In the genomic region with DNA sequence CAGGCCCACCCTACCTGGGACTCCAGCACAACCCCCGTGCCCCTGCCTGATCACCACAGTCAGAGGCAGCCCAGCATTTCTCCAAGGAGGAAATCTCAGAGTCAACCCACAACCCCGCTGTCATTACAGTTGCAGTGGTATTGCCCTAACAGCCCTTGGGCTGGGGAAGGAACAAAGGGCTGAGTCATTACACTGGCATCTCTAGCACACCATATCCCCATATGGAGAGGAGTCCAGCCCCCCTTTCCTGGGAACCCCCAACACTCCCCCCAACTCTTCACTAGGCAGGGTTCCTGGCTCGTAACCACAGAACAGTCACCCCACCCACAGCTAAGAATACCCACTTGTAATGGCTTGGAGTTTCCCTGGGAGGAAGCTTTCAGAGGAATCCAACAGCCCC, we compare ENCODE assay signal across 21 cellular contexts.
A peak's percentile ranks its signal among the peaks of the same experiment; 100 is the strongest.
DNase-seq lines count a peak whose midpoint lies in the region; ATAC-seq, FAIRE-seq and TF ChIP-seq lines count a peak whose summit lies in the region.
"Had no signal": no experiment of that assay in that cellular context is flagged by ENCODE, and none has a peak within 500 bp of the region (broad histone marks: within the 10 kb centered on the region; RNA-seq: fewer than 3 reads in every experiment).

No MANE protein-coding gene starts in this region.

- no peak for FAIRE-seq in astrocyte (lab: Jason Lieb, UNC)
- peak; percentile 77 for FAIRE-seq in keratinocyte (lab: Jason Lieb, UNC)
- FAIRE-seq: GM12891, kidney, small intestine had no signal

- H3K36me3 ChIP-seq in astrocyte (ENCODE audit: insufficient read depth, low read length) (no peaks in the 10 kb centered on the region), keratinocyte (ENCODE audit: control insufficient read depth in 2 of 2, extremely low read depth in 1 of 2, insufficient read depth in 2 of 2, low read length in 2 of 2) (no peaks in the 10 kb centered on the region), mucosa of descending colon (ENCODE audit: low read depth) (no peaks in the 10 kb centered on the region)
- H3K36me3 ChIP-seq: transverse colon had no signal

- no peaks in the 10 kb centered on the region for H3K27me3 ChIP-seq in astrocyte (ENCODE audit: insufficient read depth, low read length)
- no peaks in the 10 kb centered on the region for H3K27me3 ChIP-seq in keratinocyte (ENCODE audit: control insufficient read depth, extremely low read depth, insufficient read depth, low read length)
- H3K27me3 ChIP-seq: transverse colon had no signal

- TF ChIP-seq CTCF in AG10803 (conservative IDR thresholded peaks at IDR 0.05; ENCODE audit: low read length) (no peak), astrocyte (IDR thresholded peaks at IDR 0.05; ENCODE audit: insufficient read depth, low read depth, low read length) (no peak), keratinocyte (optimal IDR thresholded peaks at IDR 0.05 in 1 of 3, IDR thresholded peaks at IDR 0.05 in 1 of 3, conservative IDR thresholded peaks at IDR 0.05 in 1 of 3; ENCODE audit: extremely low read depth in 1 of 3, insufficient read depth in 2 of 3, low read length in 3 of 3) (no peak), mucosa of descending colon (IDR thresholded peaks at IDR 0.05) (no peak)

- ATAC-seq in mucosa of descending colon, result no peak
- ATAC-seq: stimulated activated memory B cell treated with anti-CD40 and anti-IgM and Interleukin-4, amounts not matched to agents 10 μg/mL and 1 μg/mL and 100 μg/mL, for 72 hours had no signal

- H3K79me2 ChIP-seq in astrocyte (ENCODE audit: insufficient read depth, low read length), result no peaks in the 10 kb centered on the region
- no peaks in the 10 kb centered on the region for H3K79me2 ChIP-seq in keratinocyte (ENCODE audit: control insufficient read depth, insufficient read depth, low read length)

- H3K4me1 ChIP-seq in astrocyte (ENCODE audit: insufficient read depth, low read length) (peaks cover 5% of the 10 kb centered on the region), keratinocyte (ENCODE audit: control insufficient read depth, extremely low read depth, insufficient read depth, low read length) (peaks cover 8% of the 10 kb centered on the region), mucosa of descending colon (ENCODE audit: low read depth) (no peaks in the 10 kb centered on the region)
- H3K4me1 ChIP-seq: transverse colon had no signal

- H3K27ac Mint-ChIP-seq in astrocyte (ENCODE audit: unreplicated experiment), result peak overlapping the region; percentile 84
- H3K27ac Mint-ChIP-seq: activated CD4-positive, alpha-beta memory T cell treated with anti-CD3 and anti-CD28 coated beads, Interleukin-2, amount 10 ng/mL, durations not matched to agents 7 days and 5 days; CD4-positive, alpha-beta memory T cell; endodermal cell; stimulated activated memory B cell treated with anti-CD40 and anti-IgM and Interleukin-4, amounts not matched to agents 10 μg/mL and 1 μg/mL and 100 μg/mL, for 72 hours had no signal

- H3K4me2 ChIP-seq in astrocyte (ENCODE audit: low read length), result peak overlapping the region; percentile 28
- no peak overlapping the region for H3K4me2 ChIP-seq in keratinocyte (ENCODE audit: control insufficient read depth, extremely low read depth, insufficient read depth, low read depth, low read length)
- H3K4me2 ChIP-seq: SK-N-SH had no signal

- DNase-seq in AG10803 (ENCODE audit: low read depth) (peak; percentile 20), Kasumi-1 (lab: John Stamatoyannopoulos, UW) (peak; percentile 35 to 67), astrocyte (ENCODE audit: low read depth) (peak; percentile 67), keratinocyte (ENCODE audit: low read depth, low spot score) (no peak), hepatic stellate cell (ENCODE audit: low spot score) (no peak), hypothalamus (lab: John Stamatoyannopoulos, UW) (no peak), 8988T (no peak), mucosa of descending colon (no peak)
- DNase-seq: activated CD4-positive, alpha-beta memory T cell treated with anti-CD3 and anti-CD28 coated beads, Interleukin-2, amount 10 ng/mL, durations not matched to agents 7 days and 5 days; activated T-cell treated with anti-CD3 and anti-CD28 coated beads, Interleukin-2, amount 50 U/mL, for 48 hours; endodermal cell; KG1; kidney; NCI-H146; NCI-H446 treated with DMSO at 0.1 percent for 48 hours; SK-N-SH; small intestine; transverse colon had no signal

- peaks cover 16% of the 10 kb centered on the region for H3K4me1 Mint-ChIP-seq in astrocyte (ENCODE audit: low read depth, unreplicated experiment)
- H3K4me1 Mint-ChIP-seq: activated CD4-positive, alpha-beta memory T cell treated with anti-CD3 and anti-CD28 coated beads, Interleukin-2, amount 10 ng/mL, durations not matched to agents 7 days and 5 days; CD4-positive, alpha-beta memory T cell; stimulated activated memory B cell treated with anti-CD40 and anti-IgM and Interleukin-4, amounts not matched to agents 10 μg/mL and 1 μg/mL and 100 μg/mL, for 72 hours had no signal

- peaks cover 2% of the 10 kb centered on the region for H3K9me3 ChIP-seq in astrocyte (ENCODE audit: insufficient read depth, low read depth, low read length)
- no peaks in the 10 kb centered on the region for H3K9me3 ChIP-seq in keratinocyte (ENCODE audit: control insufficient read depth, low read depth, low read length)
- H3K9me3 ChIP-seq in mucosa of descending colon, result no peaks in the 10 kb centered on the region
- H3K9me3 ChIP-seq: SK-N-SH, transverse colon had no signal

- H4K20me1 ChIP-seq in astrocyte (ENCODE audit: insufficient read depth, low read length) (no peaks in the 10 kb centered on the region), keratinocyte (ENCODE audit: control insufficient read depth, extremely low read depth, insufficient read depth, low read length) (no peaks in the 10 kb centered on the region)

- dilution Hi-C loops in keratinocyte (cut with MboI; ENCODE audit: extremely low pct_ligation_motif_present, low sequenced_read_pairs), result no loop called here

- H3K9me3 Mint-ChIP-seq in astrocyte (ENCODE audit: unreplicated experiment), result peaks cover 6% of the 10 kb centered on the region
- H3K9me3 Mint-ChIP-seq: activated CD4-positive, alpha-beta memory T cell treated with anti-CD3 and anti-CD28 coated beads, Interleukin-2, amount 10 ng/mL, durations not matched to agents 7 days and 5 days; stimulated activated memory B cell treated with anti-CD40 and anti-IgM and Interleukin-4, amounts not matched to agents 10 μg/mL and 1 μg/mL and 100 μg/mL, for 72 hours had no signal

- H2AFZ ChIP-seq in astrocyte (ENCODE audit: low read depth, low read length), result peak overlapping the region; percentile 60
- no peak overlapping the region for H2AFZ ChIP-seq in keratinocyte (ENCODE audit: control insufficient read depth, low read length)

- H3K4me3 Mint-ChIP-seq in astrocyte (ENCODE audit: unreplicated experiment), result no peak overlapping the region
- H3K4me3 Mint-ChIP-seq: activated CD4-positive, alpha-beta memory T cell treated with anti-CD3 and anti-CD28 coated beads, Interleukin-2, amount 10 ng/mL, durations not matched to agents 7 days and 5 days; CD4-positive, alpha-beta memory T cell; endodermal cell; stimulated activated memory B cell treated with anti-CD40 and anti-IgM and Interleukin-4, amounts not matched to agents 10 μg/mL and 1 μg/mL and 100 μg/mL, for 72 hours had no signal

- intact Hi-C loops in mucosa of descending colon (cut with DNase I, micrococcal nuclease), result no loop called here

- H3K9ac ChIP-seq in astrocyte (ENCODE audit: low read length), result no peak overlapping the region
- no peak overlapping the region for H3K9ac ChIP-seq in keratinocyte (ENCODE audit: control insufficient read depth, extremely low read depth, insufficient read depth, low read length)
- H3K9ac ChIP-seq: SK-N-SH had no signal

- no peaks in the 10 kb centered on the region for H3K27me3 Mint-ChIP-seq in astrocyte (ENCODE audit: low read depth, unreplicated experiment)
- H3K27me3 Mint-ChIP-seq: activated CD4-positive, alpha-beta memory T cell treated with anti-CD3 and anti-CD28 coated beads, Interleukin-2, amount 10 ng/mL, durations not matched to agents 7 days and 5 days had no signal

- H3K4me3 ChIP-seq in AG10803 (ENCODE audit: low read length) (no peak overlapping the region), astrocyte (ENCODE audit: insufficient read depth, low read depth, low read length) (no peak overlapping the region), keratinocyte (ENCODE audit: control insufficient read depth in 2 of 3, extremely low read depth in 1 of 3, insufficient read depth in 2 of 3, low read depth in 1 of 3, low read length in 3 of 3) (no peak overlapping the region), mucosa of descending colon (no peak overlapping the region)
- H3K4me3 ChIP-seq: transverse colon had no signal

- no peaks in the 10 kb centered on the region for H3K36me3 Mint-ChIP-seq in astrocyte (ENCODE audit: low read depth, unreplicated experiment)
- H3K36me3 Mint-ChIP-seq: CD4-positive, alpha-beta memory T cell; stimulated activated memory B cell treated with anti-CD40 and anti-IgM and Interleukin-4, amounts not matched to agents 10 μg/mL and 1 μg/mL and 100 μg/mL, for 72 hours had no signal

- H3K27ac ChIP-seq in astrocyte (ENCODE audit: low read depth, low read length), result no peak overlapping the region
- no peak overlapping the region for H3K27ac ChIP-seq in keratinocyte (ENCODE audit: control insufficient read depth, insufficient read depth, low read length)
- H3K27ac ChIP-seq: transverse colon had no signal

- no peaks in the 10 kb centered on the region for H3K9me1 ChIP-seq in keratinocyte (ENCODE audit: control insufficient read depth, extremely low read depth, insufficient read depth, low read length)

Comparison
In these comparisons a context has a peak if more than half of its experiments do, and no peak if none do; other contexts are left out.
1. DNase-seq: peak in AG10803 (single experiment), Kasumi-1 (2 of 2) and astrocyte (single experiment); none in keratinocyte (single experiment), hepatic stellate cell (single experiment), hypothalamus (0 of 51), 8988T (single experiment) and mucosa of descending colon (0 of 3).